ENCODE assay signal across 8 cellular contexts in the genomic region with DNA sequence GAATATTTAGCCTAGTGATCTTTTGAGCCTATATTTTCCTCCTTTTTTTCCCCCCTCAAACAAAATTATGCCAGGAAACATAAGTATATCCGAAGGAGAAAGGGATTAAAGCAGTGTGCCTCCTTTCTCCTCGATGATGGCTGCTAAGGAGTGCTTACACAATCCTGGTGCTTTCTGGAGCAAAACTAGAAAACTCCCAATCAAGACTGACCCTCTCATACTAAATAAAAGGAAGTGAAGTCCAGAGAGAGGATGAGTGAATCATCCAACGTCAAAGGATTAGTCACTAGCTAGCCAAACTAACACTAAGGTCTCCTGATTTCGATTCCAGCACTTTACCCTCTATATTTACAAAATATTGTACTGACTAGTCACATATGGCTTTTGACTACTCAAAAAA.
DNase-seq lines count a peak whose midpoint lies in the region; ATAC-seq and TF ChIP-seq lines count a peak whose summit lies in the region.

No MANE protein-coding gene starts in this region.

- peaks cover 3 to 5% of the 10 kb centered on the region in 2 donors for H3K36me3 Mint-ChIP-seq in CD14-positive monocyte

- H3K4me3 ChIP-seq in neutrophil (ENCODE audit: low read depth in 1 of 2, low read length in 1 of 2) (no peak overlapping the region), tibial artery (no peak overlapping the region)

- DNase-seq in CD14-positive monocyte (ENCODE audit: low spot score) (peak; percentile 60), NOMO-1 (lab: John Stamatoyannopoulos, UW; ENCODE audit: unreplicated experiment in 2 of 2) (peak; percentile 55 to 86), dermis blood vessel endothelial cell (peak; percentile 94), tibial artery (no peak), GM10266 (ENCODE audit: extremely low spot score) (no peak), retina (no peak)

- peaks cover 0 to 1% (median 0%) of the 10 kb centered on the region in 3 donors for H3K27me3 Mint-ChIP-seq in CD14-positive monocyte (ENCODE audit: low read depth in 3 of 3)

- H3K36me3 ChIP-seq in neutrophil = peaks cover 3% of the 10 kb centered on the region
- H3K36me3 ChIP-seq in tibial artery = peaks cover 0 to 2% (median 0%) of the 10 kb centered on the region in 3 donors

- peaks cover 17 to 23% of the 10 kb centered on the region in 2 experiments for H3K4me1 ChIP-seq in neutrophil (ENCODE audit: control insufficient read depth in 1 of 2, insufficient read depth in 1 of 2, low read depth in 1 of 2, low read length in 1 of 2)
- peaks cover 0 to 26% (median 9%) of the 10 kb centered on the region in 4 donors for H3K4me1 ChIP-seq in tibial artery

- no peaks in the 10 kb centered on the region for H3K9me3 ChIP-seq in neutrophil
- H3K9me3 ChIP-seq in tibial artery = no peaks in the 10 kb centered on the region

- no peaks in the 10 kb centered on the region for H3K27me3 ChIP-seq in neutrophil
- H3K27me3 ChIP-seq in tibial artery = no peaks in the 10 kb centered on the region

- H3K27ac ChIP-seq in neutrophil (peak overlapping the region; percentile 55), tibial artery (no peak overlapping the region)

- intact Hi-C loops in CD14-positive monocyte (cut with micrococcal nuclease) (no loop called here), tibial artery (cut with DNase I; ENCODE audit: low total_unique reads) (no loop called here)

- no peak for ATAC-seq in GM21447 (IDR thresholded peaks at IDR 0.05; ENCODE audit: unreplicated experiment)

- no peak overlapping the region for H3K4me3 Mint-ChIP-seq in CD14-positive monocyte

- H3K4me1 Mint-ChIP-seq in CD14-positive monocyte = peaks cover 20% of the 10 kb centered on the region

- TF ChIP-seq CTCF in CD14-positive monocyte (IDR thresholded peaks at IDR 0.05) (no peak), neutrophil (IDR thresholded peaks at IDR 0.05) (no peak), tibial artery (IDR thresholded peaks at IDR 0.05) (no peak), GM10266 (IDR thresholded peaks at IDR 0.05; ENCODE audit: control insufficient read depth, insufficient read depth, low read depth, missing control alignments) (no peak)

- no peaks in the 10 kb centered on the region for H3K9me3 Mint-ChIP-seq in CD14-positive monocyte

- H3K27ac Mint-ChIP-seq in CD14-positive monocyte = peak overlapping the region; percentile 75 to 92 (median 86)

Comparison
In these comparisons a context has a peak if more than half of its experiments do, and no peak if none do; other contexts are left out.
1. DNase-seq: peak in CD14-positive monocyte (single experiment), NOMO-1 (2 of 2) and dermis blood vessel endothelial cell (single experiment); none in tibial artery (0 of 2), GM10266 (single experiment) and retina (single experiment).